In the genomic region with DNA sequence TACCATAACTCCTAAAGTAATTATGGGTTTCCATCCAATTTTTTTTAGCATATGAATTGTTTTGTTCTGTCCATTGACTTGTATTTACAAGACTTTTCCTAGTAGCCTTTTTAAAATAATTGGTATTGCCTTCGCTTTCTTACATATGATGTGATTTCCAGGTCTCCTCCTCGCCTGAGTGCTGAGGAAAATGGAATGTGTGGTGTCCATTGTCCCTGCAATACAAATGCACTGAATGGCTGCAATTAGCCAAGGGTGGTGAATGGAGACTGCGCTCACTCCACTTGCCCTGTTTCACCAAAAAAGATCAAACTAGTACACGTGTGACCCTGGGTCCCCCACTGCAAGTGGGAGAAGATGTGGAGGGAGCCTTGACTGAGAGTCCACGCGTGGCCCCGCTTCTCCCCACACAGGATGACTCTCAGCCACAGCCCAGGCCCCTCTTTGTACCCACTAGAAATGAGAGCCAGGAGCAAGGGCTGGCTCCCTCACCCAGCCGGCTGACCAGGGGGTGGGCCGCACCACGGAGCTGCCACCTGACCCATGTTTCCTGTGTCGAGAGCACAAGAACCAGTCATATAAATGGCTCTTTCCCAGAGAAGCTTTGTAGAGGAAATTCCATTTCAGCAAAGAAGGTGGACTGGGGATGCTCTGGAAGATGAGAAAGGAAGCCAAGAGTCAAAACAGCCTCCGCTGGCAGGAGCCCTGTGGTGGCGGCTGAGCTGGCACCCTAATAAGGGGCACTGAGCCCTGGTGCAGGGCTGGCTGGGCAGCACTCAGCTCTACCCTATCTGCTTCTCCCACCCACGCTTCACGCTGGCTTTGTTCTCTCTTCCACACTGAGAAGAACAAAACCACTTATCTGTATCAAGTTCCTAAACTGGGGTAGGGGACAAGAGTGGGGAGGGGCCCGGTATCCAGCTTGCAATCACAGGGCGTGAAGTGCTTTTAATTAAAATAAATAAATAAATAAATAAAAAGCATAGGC, we compare ENCODE assay signal across 2 cellular contexts.
TF ChIP-seq lines count a peak whose summit lies in the region.

No MANE protein-coding gene starts in this region.

TF ChIP-seq in HepG2, 621 proteins besides CTCF, POLR2A, EP300 and RAD21:
- TF ChIP-seq ZMAT3 (CRISPR knock-in tag; conservative IDR thresholded peaks at IDR 0.05) (no peak), ZBTB7B (CRISPR knock-in tag; IDR thresholded peaks at IDR 0.05) (no peak), AFF4 (CRISPR knock-in tag; IDR thresholded peaks at IDR 0.05) (no peak), ZNF570 (CRISPR knock-in tag; IDR thresholded peaks at IDR 0.05; ENCODE audit: borderline replicate concordance) (no peak), ZNF281 (CRISPR knock-in tag; IDR thresholded peaks at IDR 0.05; ENCODE audit: borderline replicate concordance) (no peak), ISL2 (CRISPR knock-in tag; IDR thresholded peaks at IDR 0.05) (no peak), ZNF235 (CRISPR knock-in tag; IDR thresholded peaks at IDR 0.05; ENCODE audit: borderline replicate concordance) (no peak)
- TF ChIP-seq, protein P1, sequence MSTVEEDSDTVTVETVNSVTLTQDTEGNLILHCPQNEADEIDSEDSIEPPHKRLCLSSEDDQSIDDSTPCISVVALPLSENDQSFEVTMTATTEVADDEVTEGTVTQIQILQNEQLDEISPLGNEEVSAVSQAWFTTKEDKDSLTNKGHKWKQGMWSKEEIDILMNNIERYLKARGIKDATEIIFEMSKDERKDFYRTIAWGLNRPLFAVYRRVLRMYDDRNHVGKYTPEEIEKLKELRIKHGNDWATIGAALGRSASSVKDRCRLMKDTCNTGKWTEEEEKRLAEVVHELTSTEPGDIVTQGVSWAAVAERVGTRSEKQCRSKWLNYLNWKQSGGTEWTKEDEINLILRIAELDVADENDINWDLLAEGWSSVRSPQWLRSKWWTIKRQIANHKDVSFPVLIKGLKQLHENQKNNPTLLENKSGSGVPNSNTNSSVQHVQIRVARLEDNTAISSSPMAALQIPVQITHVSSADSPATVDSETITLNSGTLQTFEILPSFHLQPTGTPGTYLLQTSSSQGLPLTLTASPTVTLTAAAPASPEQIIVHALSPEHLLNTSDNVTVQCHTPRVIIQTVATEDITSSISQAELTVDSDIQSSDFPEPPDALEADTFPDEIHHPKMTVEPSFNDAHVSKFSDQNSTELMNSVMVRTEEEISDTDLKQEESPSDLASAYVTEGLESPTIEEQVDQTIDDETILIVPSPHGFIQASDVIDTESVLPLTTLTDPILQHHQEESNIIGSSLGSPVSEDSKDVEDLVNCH (CRISPR knock-in tag; IDR thresholded peaks at IDR 0.05): no peak
- TF ChIP-seq, protein P2, sequence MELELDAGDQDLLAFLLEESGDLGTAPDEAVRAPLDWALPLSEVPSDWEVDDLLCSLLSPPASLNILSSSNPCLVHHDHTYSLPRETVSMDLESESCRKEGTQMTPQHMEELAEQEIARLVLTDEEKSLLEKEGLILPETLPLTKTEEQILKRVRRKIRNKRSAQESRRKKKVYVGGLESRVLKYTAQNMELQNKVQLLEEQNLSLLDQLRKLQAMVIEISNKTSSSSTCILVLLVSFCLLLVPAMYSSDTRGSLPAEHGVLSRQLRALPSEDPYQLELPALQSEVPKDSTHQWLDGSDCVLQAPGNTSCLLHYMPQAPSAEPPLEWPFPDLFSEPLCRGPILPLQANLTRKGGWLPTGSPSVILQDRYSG (CRISPR knock-in tag; IDR thresholded peaks at IDR 0.05): no peak

TF ChIP-seq in K562, 482 proteins besides CTCF, POLR2A, EP300 and RAD21 (continues in another document):
- TF ChIP-seq NFRKB (IDR thresholded peaks at IDR 0.05; ENCODE audit: low read depth) (no peak), NFXL1 (CRISPR knock-in tag; IDR thresholded peaks at IDR 0.05) (no peak), BHLHE40 (IDR thresholded peaks at IDR 0.05; ENCODE audit: low read length) (no peak), ARNT (IDR thresholded peaks at IDR 0.05) (no peak), EP400 (IDR thresholded peaks at IDR 0.05) (no peak), ZNF133 (CRISPR knock-in tag; IDR thresholded peaks at IDR 0.05) (no peak), DDX20 (tag; IDR thresholded peaks at IDR 0.05; ENCODE audit: low read depth) (no peak), SMAD1 (IDR thresholded peaks at IDR 0.05; ENCODE audit: low read depth, low read length, partially characterized antibody) (no peak), RBM17 (IDR thresholded peaks at IDR 0.05; ENCODE audit: borderline replicate concordance, low read depth, low read length) (no peak), CEBPB (tag; IDR thresholded peaks at IDR 0.05) (no peak), ZNF79 (CRISPR knock-in tag; IDR thresholded peaks at IDR 0.05; ENCODE audit: low read depth) (no peak), ZNF766 (CRISPR knock-in tag; conservative IDR thresholded peaks at IDR 0.05) (no peak), ZNF41 (CRISPR knock-in tag; conservative IDR thresholded peaks at IDR 0.05) (no peak), GTF2A2 (tag; IDR thresholded peaks at IDR 0.05) (no peak), CCNT2 (IDR thresholded peaks at IDR 0.05; ENCODE audit: borderline replicate concordance, extremely low read depth, insufficient read length, low read depth, low read length) (no peak), PATZ1 (CRISPR knock-in tag; IDR thresholded peaks at IDR 0.05; ENCODE audit: borderline replicate concordance) (no peak)
- TF ChIP-seq, protein P3, sequence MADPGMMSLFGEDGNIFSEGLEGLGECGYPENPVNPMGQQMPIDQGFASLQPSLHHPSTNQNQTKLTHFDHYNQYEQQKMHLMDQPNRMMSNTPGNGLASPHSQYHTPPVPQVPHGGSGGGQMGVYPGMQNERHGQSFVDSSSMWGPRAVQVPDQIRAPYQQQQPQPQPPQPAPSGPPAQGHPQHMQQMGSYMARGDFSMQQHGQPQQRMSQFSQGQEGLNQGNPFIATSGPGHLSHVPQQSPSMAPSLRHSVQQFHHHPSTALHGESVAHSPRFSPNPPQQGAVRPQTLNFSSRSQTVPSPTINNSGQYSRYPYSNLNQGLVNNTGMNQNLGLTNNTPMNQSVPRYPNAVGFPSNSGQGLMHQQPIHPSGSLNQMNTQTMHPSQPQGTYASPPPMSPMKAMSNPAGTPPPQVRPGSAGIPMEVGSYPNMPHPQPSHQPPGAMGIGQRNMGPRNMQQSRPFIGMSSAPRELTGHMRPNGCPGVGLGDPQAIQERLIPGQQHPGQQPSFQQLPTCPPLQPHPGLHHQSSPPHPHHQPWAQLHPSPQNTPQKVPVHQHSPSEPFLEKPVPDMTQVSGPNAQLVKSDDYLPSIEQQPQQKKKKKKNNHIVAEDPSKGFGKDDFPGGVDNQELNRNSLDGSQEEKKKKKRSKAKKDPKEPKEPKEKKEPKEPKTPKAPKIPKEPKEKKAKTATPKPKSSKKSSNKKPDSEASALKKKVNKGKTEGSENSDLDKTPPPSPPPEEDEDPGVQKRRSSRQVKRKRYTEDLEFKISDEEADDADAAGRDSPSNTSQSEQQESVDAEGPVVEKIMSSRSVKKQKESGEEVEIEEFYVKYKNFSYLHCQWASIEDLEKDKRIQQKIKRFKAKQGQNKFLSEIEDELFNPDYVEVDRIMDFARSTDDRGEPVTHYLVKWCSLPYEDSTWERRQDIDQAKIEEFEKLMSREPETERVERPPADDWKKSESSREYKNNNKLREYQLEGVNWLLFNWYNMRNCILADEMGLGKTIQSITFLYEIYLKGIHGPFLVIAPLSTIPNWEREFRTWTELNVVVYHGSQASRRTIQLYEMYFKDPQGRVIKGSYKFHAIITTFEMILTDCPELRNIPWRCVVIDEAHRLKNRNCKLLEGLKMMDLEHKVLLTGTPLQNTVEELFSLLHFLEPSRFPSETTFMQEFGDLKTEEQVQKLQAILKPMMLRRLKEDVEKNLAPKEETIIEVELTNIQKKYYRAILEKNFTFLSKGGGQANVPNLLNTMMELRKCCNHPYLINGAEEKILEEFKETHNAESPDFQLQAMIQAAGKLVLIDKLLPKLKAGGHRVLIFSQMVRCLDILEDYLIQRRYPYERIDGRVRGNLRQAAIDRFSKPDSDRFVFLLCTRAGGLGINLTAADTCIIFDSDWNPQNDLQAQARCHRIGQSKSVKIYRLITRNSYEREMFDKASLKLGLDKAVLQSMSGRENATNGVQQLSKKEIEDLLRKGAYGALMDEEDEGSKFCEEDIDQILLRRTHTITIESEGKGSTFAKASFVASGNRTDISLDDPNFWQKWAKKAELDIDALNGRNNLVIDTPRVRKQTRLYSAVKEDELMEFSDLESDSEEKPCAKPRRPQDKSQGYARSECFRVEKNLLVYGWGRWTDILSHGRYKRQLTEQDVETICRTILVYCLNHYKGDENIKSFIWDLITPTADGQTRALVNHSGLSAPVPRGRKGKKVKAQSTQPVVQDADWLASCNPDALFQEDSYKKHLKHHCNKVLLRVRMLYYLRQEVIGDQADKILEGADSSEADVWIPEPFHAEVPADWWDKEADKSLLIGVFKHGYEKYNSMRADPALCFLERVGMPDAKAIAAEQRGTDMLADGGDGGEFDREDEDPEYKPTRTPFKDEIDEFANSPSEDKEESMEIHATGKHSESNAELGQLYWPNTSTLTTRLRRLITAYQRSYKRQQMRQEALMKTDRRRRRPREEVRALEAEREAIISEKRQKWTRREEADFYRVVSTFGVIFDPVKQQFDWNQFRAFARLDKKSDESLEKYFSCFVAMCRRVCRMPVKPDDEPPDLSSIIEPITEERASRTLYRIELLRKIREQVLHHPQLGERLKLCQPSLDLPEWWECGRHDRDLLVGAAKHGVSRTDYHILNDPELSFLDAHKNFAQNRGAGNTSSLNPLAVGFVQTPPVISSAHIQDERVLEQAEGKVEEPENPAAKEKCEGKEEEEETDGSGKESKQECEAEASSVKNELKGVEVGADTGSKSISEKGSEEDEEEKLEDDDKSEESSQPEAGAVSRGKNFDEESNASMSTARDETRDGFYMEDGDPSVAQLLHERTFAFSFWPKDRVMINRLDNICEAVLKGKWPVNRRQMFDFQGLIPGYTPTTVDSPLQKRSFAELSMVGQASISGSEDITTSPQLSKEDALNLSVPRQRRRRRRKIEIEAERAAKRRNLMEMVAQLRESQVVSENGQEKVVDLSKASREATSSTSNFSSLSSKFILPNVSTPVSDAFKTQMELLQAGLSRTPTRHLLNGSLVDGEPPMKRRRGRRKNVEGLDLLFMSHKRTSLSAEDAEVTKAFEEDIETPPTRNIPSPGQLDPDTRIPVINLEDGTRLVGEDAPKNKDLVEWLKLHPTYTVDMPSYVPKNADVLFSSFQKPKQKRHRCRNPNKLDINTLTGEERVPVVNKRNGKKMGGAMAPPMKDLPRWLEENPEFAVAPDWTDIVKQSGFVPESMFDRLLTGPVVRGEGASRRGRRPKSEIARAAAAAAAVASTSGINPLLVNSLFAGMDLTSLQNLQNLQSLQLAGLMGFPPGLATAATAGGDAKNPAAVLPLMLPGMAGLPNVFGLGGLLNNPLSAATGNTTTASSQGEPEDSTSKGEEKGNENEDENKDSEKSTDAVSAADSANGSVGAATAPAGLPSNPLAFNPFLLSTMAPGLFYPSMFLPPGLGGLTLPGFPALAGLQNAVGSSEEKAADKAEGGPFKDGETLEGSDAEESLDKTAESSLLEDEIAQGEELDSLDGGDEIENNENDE (IDR thresholded peaks at IDR 0.05; ENCODE audit: low read depth, low read length): no peak
- TF ChIP-seq, protein P4, sequence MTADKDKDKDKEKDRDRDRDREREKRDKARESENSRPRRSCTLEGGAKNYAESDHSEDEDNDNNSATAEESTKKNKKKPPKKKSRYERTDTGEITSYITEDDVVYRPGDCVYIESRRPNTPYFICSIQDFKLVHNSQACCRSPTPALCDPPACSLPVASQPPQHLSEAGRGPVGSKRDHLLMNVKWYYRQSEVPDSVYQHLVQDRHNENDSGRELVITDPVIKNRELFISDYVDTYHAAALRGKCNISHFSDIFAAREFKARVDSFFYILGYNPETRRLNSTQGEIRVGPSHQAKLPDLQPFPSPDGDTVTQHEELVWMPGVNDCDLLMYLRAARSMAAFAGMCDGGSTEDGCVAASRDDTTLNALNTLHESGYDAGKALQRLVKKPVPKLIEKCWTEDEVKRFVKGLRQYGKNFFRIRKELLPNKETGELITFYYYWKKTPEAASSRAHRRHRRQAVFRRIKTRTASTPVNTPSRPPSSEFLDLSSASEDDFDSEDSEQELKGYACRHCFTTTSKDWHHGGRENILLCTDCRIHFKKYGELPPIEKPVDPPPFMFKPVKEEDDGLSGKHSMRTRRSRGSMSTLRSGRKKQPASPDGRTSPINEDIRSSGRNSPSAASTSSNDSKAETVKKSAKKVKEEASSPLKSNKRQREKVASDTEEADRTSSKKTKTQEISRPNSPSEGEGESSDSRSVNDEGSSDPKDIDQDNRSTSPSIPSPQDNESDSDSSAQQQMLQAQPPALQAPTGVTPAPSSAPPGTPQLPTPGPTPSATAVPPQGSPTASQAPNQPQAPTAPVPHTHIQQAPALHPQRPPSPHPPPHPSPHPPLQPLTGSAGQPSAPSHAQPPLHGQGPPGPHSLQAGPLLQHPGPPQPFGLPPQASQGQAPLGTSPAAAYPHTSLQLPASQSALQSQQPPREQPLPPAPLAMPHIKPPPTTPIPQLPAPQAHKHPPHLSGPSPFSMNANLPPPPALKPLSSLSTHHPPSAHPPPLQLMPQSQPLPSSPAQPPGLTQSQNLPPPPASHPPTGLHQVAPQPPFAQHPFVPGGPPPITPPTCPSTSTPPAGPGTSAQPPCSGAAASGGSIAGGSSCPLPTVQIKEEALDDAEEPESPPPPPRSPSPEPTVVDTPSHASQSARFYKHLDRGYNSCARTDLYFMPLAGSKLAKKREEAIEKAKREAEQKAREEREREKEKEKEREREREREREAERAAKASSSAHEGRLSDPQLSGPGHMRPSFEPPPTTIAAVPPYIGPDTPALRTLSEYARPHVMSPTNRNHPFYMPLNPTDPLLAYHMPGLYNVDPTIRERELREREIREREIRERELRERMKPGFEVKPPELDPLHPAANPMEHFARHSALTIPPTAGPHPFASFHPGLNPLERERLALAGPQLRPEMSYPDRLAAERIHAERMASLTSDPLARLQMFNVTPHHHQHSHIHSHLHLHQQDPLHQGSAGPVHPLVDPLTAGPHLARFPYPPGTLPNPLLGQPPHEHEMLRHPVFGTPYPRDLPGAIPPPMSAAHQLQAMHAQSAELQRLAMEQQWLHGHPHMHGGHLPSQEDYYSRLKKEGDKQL (CRISPR knock-in tag; IDR thresholded peaks at IDR 0.05; ENCODE audit: borderline replicate concordance): no peak
- TF ChIP-seq, protein P5, sequence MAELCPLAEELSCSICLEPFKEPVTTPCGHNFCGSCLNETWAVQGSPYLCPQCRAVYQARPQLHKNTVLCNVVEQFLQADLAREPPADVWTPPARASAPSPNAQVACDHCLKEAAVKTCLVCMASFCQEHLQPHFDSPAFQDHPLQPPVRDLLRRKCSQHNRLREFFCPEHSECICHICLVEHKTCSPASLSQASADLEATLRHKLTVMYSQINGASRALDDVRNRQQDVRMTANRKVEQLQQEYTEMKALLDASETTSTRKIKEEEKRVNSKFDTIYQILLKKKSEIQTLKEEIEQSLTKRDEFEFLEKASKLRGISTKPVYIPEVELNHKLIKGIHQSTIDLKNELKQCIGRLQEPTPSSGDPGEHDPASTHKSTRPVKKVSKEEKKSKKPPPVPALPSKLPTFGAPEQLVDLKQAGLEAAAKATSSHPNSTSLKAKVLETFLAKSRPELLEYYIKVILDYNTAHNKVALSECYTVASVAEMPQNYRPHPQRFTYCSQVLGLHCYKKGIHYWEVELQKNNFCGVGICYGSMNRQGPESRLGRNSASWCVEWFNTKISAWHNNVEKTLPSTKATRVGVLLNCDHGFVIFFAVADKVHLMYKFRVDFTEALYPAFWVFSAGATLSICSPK (IDR thresholded peaks at IDR 0.05; ENCODE audit: borderline replicate concordance): no peak
